In genomic region chr19:50837300-50837699, GRCh38 we compare ENCODE assay signal across 14 cellular contexts. TPM values are rescaled to one million over a fixed set of nuclear protein-coding genes. Genes with fewer than 3 reads are reported as not detected.
DNase-seq lines count a peak whose midpoint lies in the region; ATAC-seq and TF ChIP-seq lines count a peak whose summit lies in the region.
"Had no signal": no experiment of that assay in that cellular context is flagged by ENCODE, and none has a peak within 500 bp of the region (broad histone marks: within the 10 kb centered on the region; RNA-seq: fewer than 3 reads in every experiment).

No MANE protein-coding gene starts in this region.

- H3K27ac Mint-ChIP-seq in endothelial cell (ENCODE audit: unreplicated experiment) = no peak overlapping the region
- no peak overlapping the region for H3K27ac Mint-ChIP-seq in stimulated activated effector memory CD8-positive, alpha-beta T cell treated with anti-CD3 and anti-CD28 coated beads, Interleukin-12 subunit alpha, Interleukin-12 subunit beta, amount 100 ng/mL, for 72 hours
- H3K27ac Mint-ChIP-seq: activated T-cell treated with anti-CD3 and anti-CD28 coated beads, Interleukin-2, amount 50 U/mL, for 72 hours had no signal

- H3K4me3 Mint-ChIP-seq in activated T-cell treated with anti-CD3 and anti-CD28 coated beads, Interleukin-2, amount 50 U/mL, for 4 hours = peak overlapping the region; percentile 48
- peak overlapping the region; percentile 9 for H3K4me3 Mint-ChIP-seq in endothelial cell (ENCODE audit: unreplicated experiment)
- peak overlapping the region; percentile 74 for H3K4me3 Mint-ChIP-seq in stimulated activated effector memory CD8-positive, alpha-beta T cell treated with anti-CD3 and anti-CD28 coated beads, Interleukin-12 subunit alpha, Interleukin-12 subunit beta, amount 100 ng/mL, for 72 hours

- ATAC-seq in activated T-cell treated with anti-CD3 and anti-CD28 coated beads, Interleukin-2, amount 50 U/mL, for 4 hours = no peak
- no peak for ATAC-seq in stimulated activated effector memory CD8-positive, alpha-beta T cell treated with anti-CD3 and anti-CD28 coated beads, Interleukin-12 subunit alpha, Interleukin-12 subunit beta, amount 100 ng/mL, for 72 hours
- no peak for ATAC-seq in HG02759 (IDR thresholded peaks at IDR 0.05; ENCODE audit: unreplicated experiment)
- ATAC-seq: activated T-cell treated with anti-CD3 and anti-CD28 coated beads, Interleukin-2, amount 50 U/mL, for 72 hours had no signal

- H3K9me3 Mint-ChIP-seq in activated T-cell treated with anti-CD3 and anti-CD28 coated beads, Interleukin-2, amount 50 U/mL, for 4 hours = no peaks in the 10 kb centered on the region
- no peaks in the 10 kb centered on the region for H3K9me3 Mint-ChIP-seq in endothelial cell (ENCODE audit: unreplicated experiment)
- H3K9me3 Mint-ChIP-seq in stimulated activated effector memory CD8-positive, alpha-beta T cell treated with anti-CD3 and anti-CD28 coated beads, Interleukin-12 subunit alpha, Interleukin-12 subunit beta, amount 100 ng/mL, for 72 hours = no peaks in the 10 kb centered on the region

- H3K27me3 Mint-ChIP-seq in activated T-cell treated with anti-CD3 and anti-CD28 coated beads, Interleukin-2, amount 50 U/mL, for 4 hours (ENCODE audit: low read depth) = peaks cover 48% of the 10 kb centered on the region
- peaks cover 21% of the 10 kb centered on the region for H3K27me3 Mint-ChIP-seq in endothelial cell (ENCODE audit: unreplicated experiment)

- no peaks in the 10 kb centered on the region for H3K36me3 Mint-ChIP-seq in activated T-cell treated with anti-CD3 and anti-CD28 coated beads, Interleukin-2, amount 50 U/mL, for 4 hours (ENCODE audit: insufficient read depth)
- H3K36me3 Mint-ChIP-seq in endothelial cell (ENCODE audit: low read depth, unreplicated experiment) = no peaks in the 10 kb centered on the region
- H3K36me3 Mint-ChIP-seq in stimulated activated effector memory CD8-positive, alpha-beta T cell treated with anti-CD3 and anti-CD28 coated beads, Interleukin-12 subunit alpha, Interleukin-12 subunit beta, amount 100 ng/mL, for 72 hours = no peaks in the 10 kb centered on the region

- no peak for TF ChIP-seq CTCF in endothelial cell (IDR thresholded peaks at IDR 0.05; ENCODE audit: unreplicated experiment)

- no peak for DNase-seq in activated T-cell treated with anti-CD3 and anti-CD28 coated beads, Interleukin-2, amount 50 U/mL, for 4 hours
- no peak for DNase-seq in activated T-cell treated with anti-CD3 and anti-CD28 coated beads, Interleukin-2, amount 50 U/mL, for 48 hours
- DNase-seq in NCI-H1436 treated with DMSO at 0.1 percent for 48 hours (lab: John Stamatoyannopoulos, UW) = peak; percentile 38
- DNase-seq in endothelial cell (ENCODE audit: low spot score) = no peak
- DNase-seq in stimulated activated effector memory CD8-positive, alpha-beta T cell treated with anti-CD3 and anti-CD28 coated beads, Interleukin-12 subunit alpha, Interleukin-12 subunit beta, amount 100 ng/mL, for 72 hours (ENCODE audit: low spot score in 2 of 2) = no peak
- no peak for DNase-seq in cerebellar nuclear complex (lab: John Stamatoyannopoulos, UW)
- no peak for DNase-seq in NCI-H1417 treated with DMSO at 0.1 percent for 48 hours (lab: John Stamatoyannopoulos, UW)
- DNase-seq: activated CD4-positive, alpha-beta T cell treated with anti-CD3 and anti-CD28 coated beads for 1 hour; activated T-cell treated with anti-CD3 and anti-CD28 coated beads, Interleukin-2, amount 50 U/mL, for 72 hours; EL had no signal

- H3K4me1 Mint-ChIP-seq in activated T-cell treated with anti-CD3 and anti-CD28 coated beads, Interleukin-2, amount 50 U/mL, for 4 hours (ENCODE audit: low read depth) = peaks cover 9% of the 10 kb centered on the region
- H3K4me1 Mint-ChIP-seq in endothelial cell (ENCODE audit: unreplicated experiment) = no peaks in the 10 kb centered on the region
- H3K4me1 Mint-ChIP-seq in stimulated activated effector memory CD8-positive, alpha-beta T cell treated with anti-CD3 and anti-CD28 coated beads, Interleukin-12 subunit alpha, Interleukin-12 subunit beta, amount 100 ng/mL, for 72 hours = peaks cover 15% of the 10 kb centered on the region

RNA-seq across cellular contexts. Expression of gene KLK15, which starts 3.9 kb away (rescaled TPM):
- not detected for total RNA-seq in activated T-cell treated with anti-CD3 and anti-CD28 coated beads, Interleukin-2, amount 50 U/mL, for 4 hours
- not detected for total RNA-seq in endothelial cell (ENCODE audit: unreplicated experiment)
- total RNA-seq: activated T-cell treated with anti-CD3 and anti-CD28 coated beads, Interleukin-2, amount 50 U/mL, for 72 hours; astrocyte; dermis microvascular lymphatic vessel endothelial cell; ureter had no signal

RNA-seq across cellular contexts. Expression of gene KLK1, which starts 13.7 kb away (rescaled TPM):
- total RNA-seq in activated T-cell treated with anti-CD3 and anti-CD28 coated beads, Interleukin-2, amount 50 U/mL, for 4 hours = 1 to 10 TPM in 1 of 3 donors, under 1 TPM in 2; 0.58 to 1.1 (median 0.71) TPM
- total RNA-seq in endothelial cell (ENCODE audit: unreplicated experiment) = 2.7 TPM
- total RNA-seq: astrocyte, dermis microvascular lymphatic vessel endothelial cell had no signal

RNA-seq across cellular contexts. Expression of gene KLK3, which starts 17.4 kb away (rescaled TPM):
- not detected for total RNA-seq in activated T-cell treated with anti-CD3 and anti-CD28 coated beads, Interleukin-2, amount 50 U/mL, for 4 hours
- total RNA-seq in endothelial cell (ENCODE audit: unreplicated experiment) = not detected
- total RNA-seq: activated T-cell treated with anti-CD3 and anti-CD28 coated beads, Interleukin-2, amount 50 U/mL, for 72 hours; astrocyte; dermis microvascular lymphatic vessel endothelial cell; ureter had no signal

RNA-seq across cellular contexts. Expression of gene KLK2, which starts 35.9 kb away (rescaled TPM):
- not detected for total RNA-seq in activated T-cell treated with anti-CD3 and anti-CD28 coated beads, Interleukin-2, amount 50 U/mL, for 4 hours
- total RNA-seq in endothelial cell (ENCODE audit: unreplicated experiment) = not detected
- total RNA-seq: astrocyte, dermis microvascular lymphatic vessel endothelial cell, ureter had no signal

RNA-seq across cellular contexts. Expression of gene ACP4, which starts 47.1 kb away (rescaled TPM):
- not detected for total RNA-seq in activated T-cell treated with anti-CD3 and anti-CD28 coated beads, Interleukin-2, amount 50 U/mL, for 4 hours
- not detected for total RNA-seq in endothelial cell (ENCODE audit: unreplicated experiment)
- total RNA-seq: activated T-cell treated with anti-CD3 and anti-CD28 coated beads, Interleukin-2, amount 50 U/mL, for 72 hours; astrocyte; dermis microvascular lymphatic vessel endothelial cell; ureter had no signal

Comparison
In these comparisons a context has a peak if more than half of its experiments do, and no peak if none do; other contexts are left out.
1. H3K4me3 Mint-ChIP-seq: peak in every context shown above with its lines; median percentile 74 in stimulated activated effector memory CD8-positive, alpha-beta T cell treated with anti-CD3 and anti-CD28 coated beads, Interleukin-12 subunit alpha, Interleukin-12 subunit beta, amount 100 ng/mL, for 72 hours; 48 in activated T-cell treated with anti-CD3 and anti-CD28 coated beads, Interleukin-2, amount 50 U/mL, for 4 hours; 9 in endothelial cell.